Comparison of ENCODE assay signal across 1 cellular context in genomic region chr2:45182667-45183620, GRCh38.
TF ChIP-seq lines count a peak whose summit lies in the region.

No MANE protein-coding gene starts in this region.

TF ChIP-seq in IMR-90, 13 proteins besides CTCF, POLR2A, EP300 and RAD21:
- TF ChIP-seq RFX5 (IDR thresholded peaks at IDR 0.05; ENCODE audit: low read depth, low read length) = no peak
- TF ChIP-seq RCOR1 (IDR thresholded peaks at IDR 0.05; ENCODE audit: insufficient replicate concordance, low read length) = no peak
- TF ChIP-seq, protein P1, sequence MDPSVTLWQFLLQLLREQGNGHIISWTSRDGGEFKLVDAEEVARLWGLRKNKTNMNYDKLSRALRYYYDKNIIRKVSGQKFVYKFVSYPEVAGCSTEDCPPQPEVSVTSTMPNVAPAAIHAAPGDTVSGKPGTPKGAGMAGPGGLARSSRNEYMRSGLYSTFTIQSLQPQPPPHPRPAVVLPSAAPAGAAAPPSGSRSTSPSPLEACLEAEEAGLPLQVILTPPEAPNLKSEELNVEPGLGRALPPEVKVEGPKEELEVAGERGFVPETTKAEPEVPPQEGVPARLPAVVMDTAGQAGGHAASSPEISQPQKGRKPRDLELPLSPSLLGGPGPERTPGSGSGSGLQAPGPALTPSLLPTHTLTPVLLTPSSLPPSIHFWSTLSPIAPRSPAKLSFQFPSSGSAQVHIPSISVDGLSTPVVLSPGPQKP (IDR thresholded peaks at IDR 0.05; ENCODE audit: borderline replicate concordance, low read depth, low read length) = no peak
- no peak for TF ChIP-seq CHD1 (IDR thresholded peaks at IDR 0.05; ENCODE audit: low read depth, low read length)
- TF ChIP-seq MAFK (IDR thresholded peaks at IDR 0.05; ENCODE audit: low read depth, low read length) = no peak
- TF ChIP-seq, protein P2, sequence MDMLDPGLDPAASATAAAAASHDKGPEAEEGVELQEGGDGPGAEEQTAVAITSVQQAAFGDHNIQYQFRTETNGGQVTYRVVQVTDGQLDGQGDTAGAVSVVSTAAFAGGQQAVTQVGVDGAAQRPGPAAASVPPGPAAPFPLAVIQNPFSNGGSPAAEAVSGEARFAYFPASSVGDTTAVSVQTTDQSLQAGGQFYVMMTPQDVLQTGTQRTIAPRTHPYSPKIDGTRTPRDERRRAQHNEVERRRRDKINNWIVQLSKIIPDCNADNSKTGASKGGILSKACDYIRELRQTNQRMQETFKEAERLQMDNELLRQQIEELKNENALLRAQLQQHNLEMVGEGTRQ (IDR thresholded peaks at IDR 0.05; ENCODE audit: low read depth, low read length) = no peak
- TF ChIP-seq CEBPB (IDR thresholded peaks at IDR 0.05; ENCODE audit: low read depth, low read length) = no peak
- no peak for TF ChIP-seq BHLHE40 (IDR thresholded peaks at IDR 0.05; ENCODE audit: low read depth, low read length)
